In genomic region chr19:12933287-12934072, GRCh38 we compare ENCODE assay signal across 8 cellular contexts. TPM values are rescaled to one million over a fixed set of nuclear protein-coding genes. Genes with fewer than 3 reads are reported as not detected.
A peak's percentile ranks its signal among the peaks of the same experiment; 100 is the strongest.
DNase-seq lines count a peak whose midpoint lies in the region; ATAC-seq and TF ChIP-seq lines count a peak whose summit lies in the region.

FARSA (minus strand) TSS chr19:12933711; CDS start chr19:12933696, 15 bp downstream.

- H3K9me3 Mint-ChIP-seq in CD4-positive, alpha-beta T cell, result no peaks in the 10 kb centered on the region
- no peaks in the 10 kb centered on the region for H3K9me3 Mint-ChIP-seq in nephron

- H3K36me3 Mint-ChIP-seq in CD4-positive, alpha-beta T cell (ENCODE audit: low read depth), result peaks cover 52% of the 10 kb centered on the region
- H3K36me3 Mint-ChIP-seq in nephron (ENCODE audit: low read depth), result peaks cover 15% of the 10 kb centered on the region

- intact Hi-C loops in CD4-positive, alpha-beta T cell (cut with DNase I, micrococcal nuclease), result loop anchor here (1.0 to 10.0 kb wide), 5 partner anchors 14 to 199 kb away; partner anchors contain the start of genes GCDH (in 1 of the 2), GET3 (in 1 of the 2), PRDX2 (in 1 of the 2) and RNASEH2A (in 1 of the 2)

- peaks cover 44% of the 10 kb centered on the region for H3K4me1 Mint-ChIP-seq in CD4-positive, alpha-beta T cell (ENCODE audit: low read depth)
- H3K4me1 Mint-ChIP-seq in nephron, result peaks cover 30% of the 10 kb centered on the region

- peak within 1 kb of the TSS; percentile 29 for H3K27ac ChIP-seq in CD4-positive, alpha-beta T cell (ENCODE audit: low read depth, low read length)

- no peaks in the 10 kb centered on the region for H3K27me3 Mint-ChIP-seq in CD4-positive, alpha-beta T cell
- no peaks in the 10 kb centered on the region for H3K27me3 Mint-ChIP-seq in nephron (ENCODE audit: low read depth)

- peak within 1 kb of the TSS; percentile 98 for H3K4me3 Mint-ChIP-seq in CD4-positive, alpha-beta T cell
- peak within 1 kb of the TSS; percentile 96 to 98 (median 96) for H3K4me3 Mint-ChIP-seq in nephron

- H3K27me3 ChIP-seq in CD4-positive, alpha-beta T cell (ENCODE audit: control insufficient read depth, insufficient read depth, low read length), result no peaks in the 10 kb centered on the region

- H3K27ac Mint-ChIP-seq in CD4-positive, alpha-beta T cell, result peak within 1 kb of the TSS; percentile 79
- peak within 1 kb of the TSS; percentile 83 to 94 (median 92) for H3K27ac Mint-ChIP-seq in nephron

- peak; percentile 78 to 85 (median 82) for DNase-seq in CD4-positive, alpha-beta T cell
- DNase-seq in GM20000 (ENCODE audit: low spot score) (peak; percentile 92), LoVo (ENCODE audit: low spot score) (peak; percentile 93), SHP77 (lab: John Stamatoyannopoulos, UW) (peak; percentile 89 to 91), fibroblast of the conjunctiva (ENCODE audit: low read depth) (peak; percentile 77)
- DNase-seq in activated effector memory CD4-positive, alpha-beta T cell treated with anti-CD3 and anti-CD28 coated beads, Interleukin-2, amount 50 U/mL, for 16 hours, result peak; percentile 95
- DNase-seq in stimulated activated naive CD8-positive, alpha-beta T cell treated with anti-CD3 and anti-CD28 coated beads, Interleukin-15, Interleukin-2, amounts not matched to agents 100 U/mL and 50 U/mL, for 24 hours, result peak; percentile 89

- POLR2A ChIA-PET in CD4-positive, alpha-beta T cell (lab: Charles Lee), result interaction anchor here (0.5 to 3.2 kb wide), 10 partner anchors 14 to 166 kb away, joined by 3 to 26 read pairs (median 5); partner anchors contain the start of genes GCDH and SYCE2

- no peak for TF ChIP-seq CTCF in CD4-positive, alpha-beta T cell (IDR thresholded peaks at IDR 0.05)
- TF ChIP-seq CTCF in GM20000 (IDR thresholded peaks at IDR 0.05; ENCODE audit: extremely low read depth, missing control alignments) (no peak), nephron (IDR thresholded peaks at IDR 0.05; ENCODE audit: unreplicated experiment in 3 of 3) (no peak)

- H3K9me3 ChIP-seq in CD4-positive, alpha-beta T cell (ENCODE audit: control insufficient read depth, low read length), result no peaks in the 10 kb centered on the region

- ATAC-seq in CD4-positive, alpha-beta T cell (ENCODE audit: poor library complexity), result peak; percentile 52
- peak; percentile 77 for ATAC-seq in stimulated activated naive CD8-positive, alpha-beta T cell treated with anti-CD3 and anti-CD28 coated beads, Interleukin-15, Interleukin-2, amounts not matched to agents 100 U/mL and 50 U/mL, for 24 hours

- CTCF ChIA-PET in CD4-positive, alpha-beta T cell (lab: Charles Lee), result interaction anchor here (2.1 kb wide), 2 partner anchors 32 to 48 kb away, joined by 8 read pairs; no protein-coding TSS in a partner anchor

RNA-seq across cellular contexts. Expression of gene FARSA, which starts in this region (rescaled TPM):
- total RNA-seq in CD4-positive, alpha-beta T cell, result 10 to 100 TPM; 17.2 TPM

Comparison
In these comparisons a context has a peak if more than half of its experiments do, and no peak if none do; other contexts are left out.
1. Peak in every context shown above with its lines: DNase-seq, ATAC-seq and H3K27ac ChIP-seq.